Comparison of ENCODE assay signal across 12 cellular contexts in the genomic region with DNA sequence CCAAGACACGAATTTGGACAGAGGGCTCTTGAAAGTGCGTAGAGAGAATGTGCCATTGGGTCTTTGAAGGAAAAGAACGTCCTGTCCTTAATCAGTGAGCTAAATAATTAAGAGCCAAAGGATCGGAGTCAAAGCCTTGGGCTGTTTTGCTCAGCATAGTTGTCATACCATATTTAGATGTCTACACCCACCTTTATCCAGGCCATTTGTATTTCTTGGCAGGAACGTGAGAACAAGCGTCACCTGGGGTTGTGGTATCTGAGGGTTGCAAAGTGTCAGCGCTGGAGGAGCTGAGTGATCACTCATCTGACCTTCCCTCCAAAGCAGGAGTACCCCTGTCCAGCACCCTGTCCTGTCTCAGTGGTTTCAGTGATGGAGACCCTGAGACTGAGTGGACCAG. TPM values are rescaled to one million over a fixed set of nuclear protein-coding genes. Genes with fewer than 3 reads are reported as not detected.
A peak's percentile ranks its signal among the peaks of the same experiment; 100 is the strongest.
DNase-seq lines count a peak whose midpoint lies in the region; ATAC-seq, FAIRE-seq and TF ChIP-seq lines count a peak whose summit lies in the region.
"Had no signal": no experiment of that assay in that cellular context is flagged by ENCODE, and none has a peak within 500 bp of the region (broad histone marks: within the 10 kb centered on the region; RNA-seq: fewer than 3 reads in every experiment).

No MANE protein-coding gene starts in this region.

- no peaks in the 10 kb centered on the region for H3K9me3 Mint-ChIP-seq in CD4-positive, alpha-beta memory T cell
- H3K9me3 Mint-ChIP-seq in astrocyte (ENCODE audit: unreplicated experiment) (peaks cover under 1% of the 10 kb centered on the region), nephron (no peaks in the 10 kb centered on the region), endodermal cell (no peaks in the 10 kb centered on the region)

- H3K79me2 ChIP-seq in KMS-11 (ENCODE audit: insufficient read depth, low read depth) (peaks cover 85% of the 10 kb centered on the region), astrocyte (ENCODE audit: insufficient read depth, low read length) (peaks cover 83% of the 10 kb centered on the region)

- H3K27ac Mint-ChIP-seq in CD4-positive, alpha-beta memory T cell, result peak overlapping the region; percentile 89 to 99 (median 98)
- H3K27ac Mint-ChIP-seq in astrocyte (ENCODE audit: unreplicated experiment), result no peak overlapping the region
- H3K27ac Mint-ChIP-seq in nephron, result peak overlapping the region in 2 of 3 experiments; percentile 21 to 36
- H3K27ac Mint-ChIP-seq in endodermal cell, result no peak overlapping the region

- peaks cover 60 to 90% (median 76%) of the 10 kb centered on the region in 4 donors for H3K4me1 Mint-ChIP-seq in CD4-positive, alpha-beta memory T cell
- H3K4me1 Mint-ChIP-seq in astrocyte (ENCODE audit: low read depth, unreplicated experiment) (peaks cover 42% of the 10 kb centered on the region), nephron (peaks cover 40% of the 10 kb centered on the region), endodermal cell (peaks cover 50% of the 10 kb centered on the region)

- no peaks in the 10 kb centered on the region for H3K36me3 ChIP-seq in CD4-positive, alpha-beta memory T cell (ENCODE audit: insufficient read depth, low read length)
- H3K36me3 ChIP-seq in KMS-11 (ENCODE audit: insufficient read depth) (no peaks in the 10 kb centered on the region), astrocyte (ENCODE audit: insufficient read depth, low read length) (no peaks in the 10 kb centered on the region), endodermal cell (ENCODE audit: control insufficient read depth, insufficient read depth, low read length) (no peaks in the 10 kb centered on the region)

- peak overlapping the region; percentile 73 for H3K27ac ChIP-seq in CD4-positive, alpha-beta memory T cell (ENCODE audit: low read depth, low read length)
- H3K27ac ChIP-seq in KMS-11 (peak overlapping the region; percentile 98), astrocyte (ENCODE audit: low read depth, low read length) (no peak overlapping the region), endodermal cell (ENCODE audit: low read depth, low read length) (no peak overlapping the region)
- H3K27ac ChIP-seq: body of pancreas had no signal

- WGBS in endodermal cell (ENCODE audit: insufficient coverage in 1 of 2, insufficient read length in 1 of 2), 2 experiments, result 74 to 82% methylated on average over 6 to 7 of the region's 7 CpGs

- FAIRE-seq in astrocyte (lab: Jason Lieb, UNC), result no peak
- FAIRE-seq: HepG2, TTC549, urothelium cell line had no signal

- peaks cover 89% of the 10 kb centered on the region for H3K4me1 ChIP-seq in CD4-positive, alpha-beta memory T cell (ENCODE audit: insufficient read depth, low read length)
- H3K4me1 ChIP-seq in KMS-11 (ENCODE audit: low read depth, poor library complexity, severe bottlenecking), result peaks cover 68% of the 10 kb centered on the region
- peaks cover 44% of the 10 kb centered on the region for H3K4me1 ChIP-seq in astrocyte (ENCODE audit: insufficient read depth, low read length)
- H3K4me1 ChIP-seq in endodermal cell (ENCODE audit: control insufficient read depth, insufficient read depth, low read length), result peaks cover 16% of the 10 kb centered on the region

- POLR2A ChIA-PET in CD4-positive, alpha-beta memory T cell (lab: Charles Lee; ENCODE audit: partially characterized antibody), result interaction anchor here (1.1 to 2.2 kb wide), 3 partner anchors 12 to 19 kb away, joined by 4 to 7 read pairs (median 5); no protein-coding TSS in a partner anchor

- ATAC-seq in HG03520 (IDR thresholded peaks at IDR 0.05; ENCODE audit: unreplicated experiment), result no peak
- ATAC-seq: body of pancreas, HepG2 had no signal

- CTCF ChIA-PET in CD4-positive, alpha-beta memory T cell (lab: Charles Lee; ENCODE audit: partially characterized antibody), result interaction anchor here (1.1 to 16.7 kb wide), 6 partner anchors 9 to 63 kb away, joined by 4 to 258 read pairs (median 6); no protein-coding TSS in a partner anchor

- no peaks in the 10 kb centered on the region for H3K9me3 ChIP-seq in CD4-positive, alpha-beta memory T cell (ENCODE audit: control insufficient read depth in 1 of 2, low read length in 2 of 2)
- H3K9me3 ChIP-seq in astrocyte (ENCODE audit: insufficient read depth, low read depth, low read length) (no peaks in the 10 kb centered on the region), endodermal cell (ENCODE audit: control insufficient read depth, low read length) (no peaks in the 10 kb centered on the region)
- H3K9me3 ChIP-seq: body of pancreas had no signal

- peak overlapping the region; percentile 86 for H3K9ac ChIP-seq in KMS-11
- no peak overlapping the region for H3K9ac ChIP-seq in astrocyte (ENCODE audit: low read length)
- H3K9ac ChIP-seq in endodermal cell (ENCODE audit: extremely low read depth, low read length, poor library complexity, severe bottlenecking), result no peak overlapping the region

- H3K27me3 Mint-ChIP-seq in CD4-positive, alpha-beta memory T cell, result no peaks in the 10 kb centered on the region
- no peaks in the 10 kb centered on the region for H3K27me3 Mint-ChIP-seq in astrocyte (ENCODE audit: low read depth, unreplicated experiment)
- H3K27me3 Mint-ChIP-seq in nephron (ENCODE audit: low read depth), result peaks cover 5% of the 10 kb centered on the region
- peaks cover 28% of the 10 kb centered on the region for H3K27me3 Mint-ChIP-seq in endodermal cell (ENCODE audit: insufficient read depth)

- no peaks in the 10 kb centered on the region for H3K27me3 ChIP-seq in CD4-positive, alpha-beta memory T cell (ENCODE audit: insufficient read depth, low read length)
- H3K27me3 ChIP-seq in KMS-11 (ENCODE audit: insufficient read depth, low read depth), result no peaks in the 10 kb centered on the region
- no peaks in the 10 kb centered on the region for H3K27me3 ChIP-seq in astrocyte (ENCODE audit: insufficient read depth, low read length)
- no peaks in the 10 kb centered on the region for H3K27me3 ChIP-seq in endodermal cell (ENCODE audit: control insufficient read depth, insufficient read depth, low read length, poor library complexity, severe bottlenecking)
- H3K27me3 ChIP-seq: body of pancreas had no signal

- no peak overlapping the region for H2AFZ ChIP-seq in KMS-11 (ENCODE audit: low read depth)
- H2AFZ ChIP-seq in astrocyte (ENCODE audit: low read depth, low read length), result no peak overlapping the region

- H3K4me3 ChIP-seq in CD4-positive, alpha-beta memory T cell (ENCODE audit: low read length in 2 of 2), result no peak overlapping the region
- H3K4me3 ChIP-seq in KMS-11 (IDR thresholded peaks at IDR 0.05; ENCODE audit: insufficient read depth, low read depth, low read length), result no peak overlapping the region
- no peak overlapping the region for H3K4me3 ChIP-seq in astrocyte (ENCODE audit: insufficient read depth, low read depth, low read length)
- H3K4me3 ChIP-seq in endodermal cell (ENCODE audit: low read length), result no peak overlapping the region
- H3K4me3 ChIP-seq: body of pancreas had no signal

- H4K20me1 ChIP-seq in KMS-11 (ENCODE audit: insufficient read depth), result no peaks in the 10 kb centered on the region
- peaks cover 82% of the 10 kb centered on the region for H4K20me1 ChIP-seq in astrocyte (ENCODE audit: insufficient read depth, low read length)

- peak in 3 of 5 donors; percentile 20 to 70 (median 34) for DNase-seq in CD4-positive, alpha-beta memory T cell
- peak; percentile 50 for DNase-seq in astrocyte (ENCODE audit: low read depth)
- no peak for DNase-seq in NCI-H2081 (lab: John Stamatoyannopoulos, UW)
- DNase-seq in iPS-NIHi11 (ENCODE audit: low spot score), result no peak
- no peak for DNase-seq in endodermal cell

- H3K4me2 ChIP-seq in KMS-11 (peak overlapping the region; percentile 82), astrocyte (ENCODE audit: low read length) (peak overlapping the region; percentile 47)

- peak overlapping the region in 7 of 8 donors; percentile 51 to 96 (median 83) for H3K4me3 Mint-ChIP-seq in CD4-positive, alpha-beta memory T cell
- H3K4me3 Mint-ChIP-seq in astrocyte (ENCODE audit: unreplicated experiment), result no peak overlapping the region
- H3K4me3 Mint-ChIP-seq in nephron, result no peak overlapping the region
- no peak overlapping the region for H3K4me3 Mint-ChIP-seq in endodermal cell

- peaks cover 3 to 11% of the 10 kb centered on the region in 2 donors for H3K36me3 Mint-ChIP-seq in CD4-positive, alpha-beta memory T cell
- H3K36me3 Mint-ChIP-seq in astrocyte (ENCODE audit: low read depth, unreplicated experiment), result no peaks in the 10 kb centered on the region
- peaks cover 3% of the 10 kb centered on the region for H3K36me3 Mint-ChIP-seq in nephron (ENCODE audit: low read depth)
- peaks cover 4% of the 10 kb centered on the region for H3K36me3 Mint-ChIP-seq in endodermal cell (ENCODE audit: low read depth)

- intact Hi-C loops in CD4-positive, alpha-beta memory T cell (cut with micrococcal nuclease), result loop anchor here (5.0 kb wide), 1 partner anchor 966 kb away; the partner anchor contains the start of gene TRIB2

- TF ChIP-seq CTCF in KMS-11 (conservative IDR thresholded peaks at IDR 0.05; ENCODE audit: low read depth, low read length), result no peak
- TF ChIP-seq CTCF in astrocyte (IDR thresholded peaks at IDR 0.05; ENCODE audit: insufficient read depth, low read depth, low read length), result no peak
- no peak for TF ChIP-seq CTCF in nephron (IDR thresholded peaks at IDR 0.05; ENCODE audit: unreplicated experiment in 3 of 3)
- no peak for TF ChIP-seq CTCF in endodermal cell (conservative IDR thresholded peaks at IDR 0.05)

RNA-seq across cellular contexts. Expression of gene LPIN1, which starts 4.5 kb away (rescaled TPM):
- total RNA-seq in CD4-positive, alpha-beta memory T cell, result 10 to 100 TPM; 74.3 to 83.9 TPM
- 10 to 100 TPM; 13.3 to 28.7 TPM for polyA plus RNA-seq in CD4-positive, alpha-beta memory T cell
- total RNA-seq in astrocyte (16.1 and 23.4 TPM in 2 replicates), endodermal cell (10 to 100 TPM; 23.9 to 24.3 TPM)
- polyA plus RNA-seq in endodermal cell (2013, experiment 1 of 2), result 20.8 TPM
- polyA plus RNA-seq in endodermal cell (2013, experiment 2 of 2), result 17.4 TPM

Comparison
In these comparisons a context has a peak if more than half of its experiments do, and no peak if none do; other contexts are left out.
1. DNase-seq: peak in CD4-positive, alpha-beta memory T cell (3 of 5) and astrocyte (single experiment); none in NCI-H2081 (0 of 2), iPS-NIHi11 (single experiment) and endodermal cell (single experiment).
2. H3K27ac ChIP-seq: peak in CD4-positive, alpha-beta memory T cell (single experiment) and KMS-11 (single experiment); none in astrocyte (single experiment) and endodermal cell (single experiment).
3. H3K27ac Mint-ChIP-seq: peak in CD4-positive, alpha-beta memory T cell (7 of 7) and nephron (2 of 3); none in astrocyte (single experiment) and endodermal cell (single experiment).
4. H3K4me3 Mint-ChIP-seq: peak in CD4-positive, alpha-beta memory T cell (7 of 8); none in astrocyte (single experiment), nephron (0 of 3) and endodermal cell (single experiment).